ENCODE assay signal across 14 cellular contexts in the genomic region with DNA sequence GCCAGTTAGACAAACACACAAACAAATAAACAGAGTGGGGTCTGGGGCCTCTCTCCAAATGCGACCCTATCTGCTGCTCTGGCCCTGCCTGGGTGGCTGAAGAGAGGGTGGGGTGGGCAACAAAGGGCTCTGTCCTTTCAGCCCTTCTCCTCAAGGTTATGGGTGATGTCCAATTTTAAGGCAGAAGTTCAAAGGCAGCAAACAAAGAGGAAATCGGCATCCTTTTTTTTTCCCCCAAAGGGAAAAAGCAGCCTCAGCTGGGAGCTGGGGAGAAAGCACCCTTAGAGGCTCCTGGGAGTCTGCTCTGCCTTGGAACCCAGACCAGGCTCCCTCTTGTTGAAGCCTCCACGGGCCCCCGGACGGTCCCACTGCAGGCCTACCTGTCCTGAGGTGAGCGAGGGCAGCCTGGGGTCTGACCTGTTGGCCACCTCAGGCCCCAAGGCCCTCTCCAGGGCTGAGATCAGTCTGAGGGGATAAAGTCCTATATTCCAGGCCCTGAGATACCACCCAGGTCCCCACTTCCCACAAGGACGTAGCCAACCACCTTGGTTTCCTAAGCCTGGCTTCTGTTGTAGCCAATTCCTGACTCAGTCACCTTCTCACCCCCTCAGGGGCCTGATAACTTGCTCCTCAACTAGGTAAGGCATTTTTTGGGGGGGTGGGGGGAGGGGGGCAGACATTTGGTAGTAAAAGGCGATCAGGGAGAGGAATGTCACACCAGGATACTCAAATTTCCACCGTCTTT. TPM values are rescaled to one million over a fixed set of nuclear protein-coding genes. Genes with fewer than 3 reads are reported as not detected.
DNase-seq lines count a peak whose midpoint lies in the region; ATAC-seq and TF ChIP-seq lines count a peak whose summit lies in the region.
"Had no signal": no experiment of that assay in that cellular context is flagged by ENCODE, and none has a peak within 500 bp of the region (broad histone marks: within the 10 kb centered on the region; RNA-seq: fewer than 3 reads in every experiment).

No MANE protein-coding gene starts in this region.

- H3K4me3 ChIP-seq in muscle layer of colon (ENCODE audit: low read depth in 1 of 2, low read length in 2 of 2) = peak overlapping the region; percentile 1 to 74

- H3K4me3 Mint-ChIP-seq in activated B cell treated with CpG ODN at 0.5 μM for 24 hours = no peak overlapping the region
- peak overlapping the region; percentile 52 for H3K4me3 Mint-ChIP-seq in type B pancreatic cell
- H3K4me3 Mint-ChIP-seq: activated CD8-positive, alpha-beta T cell treated with anti-CD3 and anti-CD28 coated beads for 36 hours had no signal

- TF ChIP-seq CTCF in activated B cell treated with CpG ODN at 0.5 μM for 24 hours (IDR thresholded peaks at IDR 0.05) = no peak
- no peak for TF ChIP-seq CTCF in type B pancreatic cell (conservative IDR thresholded peaks at IDR 0.05)

- H3K36me3 Mint-ChIP-seq in activated B cell treated with CpG ODN at 0.5 μM for 24 hours (ENCODE audit: low read depth) (no peaks in the 10 kb centered on the region), type B pancreatic cell (no peaks in the 10 kb centered on the region)

- POLR2A ChIA-PET in activated B cell treated with CpG ODN at 0.5 μM for 24 hours (lab: Charles Lee) = interaction anchor here (0.6 kb wide), 1 partner anchor 38 kb away, joined by 4 read pairs; no protein-coding TSS in a partner anchor

- H3K4me1 Mint-ChIP-seq in activated B cell treated with CpG ODN at 0.5 μM for 24 hours (peaks cover 21% of the 10 kb centered on the region), type B pancreatic cell (ENCODE audit: unreplicated experiment) (peaks cover 10% of the 10 kb centered on the region)

- DNase-seq in activated effector memory CD4-positive, alpha-beta T cell treated with anti-CD3 and anti-CD28 coated beads, Interleukin-2, amount 50 U/mL, for 16 hours = peak; percentile 59
- DNase-seq in activated effector memory CD4-positive, alpha-beta T cell treated with Interleukin-2 at 50 U/mL for 16 hours = no peak
- DNase-seq in activated B cell treated with CpG ODN at 0.5 μM for 24 hours (peak; percentile 10), type B pancreatic cell (ENCODE audit: extremely low spot score, unreplicated experiment) (no peak), DMS79 treated with DMSO at 0.1 percent for 48 hours (lab: John Stamatoyannopoulos, UW) (no peak)

- H3K36me3 ChIP-seq in muscle layer of colon (ENCODE audit: insufficient read depth, low read length) = peaks cover 8% of the 10 kb centered on the region
- H3K36me3 ChIP-seq: heart left ventricle, thoracic aorta had no signal

- no peaks in the 10 kb centered on the region for H3K27me3 ChIP-seq in muscle layer of colon (ENCODE audit: control insufficient read depth in 1 of 2, insufficient read depth in 2 of 2, low read length in 2 of 2)

- H3K9me3 Mint-ChIP-seq in activated B cell treated with CpG ODN at 0.5 μM for 24 hours (no peaks in the 10 kb centered on the region), type B pancreatic cell (no peaks in the 10 kb centered on the region)
- H3K9me3 Mint-ChIP-seq: activated CD8-positive, alpha-beta T cell treated with anti-CD3 and anti-CD28 coated beads for 36 hours had no signal

- intact Hi-C loops in activated B cell treated with CpG ODN at 0.5 μM for 24 hours (cut with micrococcal nuclease) = no loop called here

- H3K27ac ChIP-seq in muscle layer of colon (ENCODE audit: low read depth, low read length) = peak overlapping the region; percentile 93
- H3K27ac ChIP-seq: thoracic aorta had no signal

- H3K27ac Mint-ChIP-seq in activated B cell treated with CpG ODN at 0.5 μM for 24 hours (no peak overlapping the region), type B pancreatic cell (no peak overlapping the region)
- H3K27ac Mint-ChIP-seq: activated CD8-positive, alpha-beta T cell treated with anti-CD3 and anti-CD28 coated beads for 36 hours had no signal

- CTCF ChIA-PET in activated B cell treated with CpG ODN at 0.5 μM for 24 hours (lab: Charles Lee) = interaction anchor here (1.2 to 2.0 kb wide), 4 partner anchors 9 to 1288 kb away, joined by 4 to 10 read pairs (median 7); no protein-coding TSS in a partner anchor

- peak overlapping the region; percentile 59 for H3K9ac ChIP-seq in muscle layer of colon (ENCODE audit: low read length)

- ATAC-seq in activated B cell treated with CpG ODN at 0.5 μM for 24 hours (ENCODE audit: low read depth) = no peak
- ATAC-seq in HG03520 (IDR thresholded peaks at IDR 0.05; ENCODE audit: unreplicated experiment) = no peak
- no peak for ATAC-seq in GM19455 (IDR thresholded peaks at IDR 0.05; ENCODE audit: unreplicated experiment)

- peaks cover 32% of the 10 kb centered on the region for H3K4me1 ChIP-seq in muscle layer of colon (ENCODE audit: insufficient read depth, low read length)

- H3K27me3 Mint-ChIP-seq in activated B cell treated with CpG ODN at 0.5 μM for 24 hours (peaks cover 69% of the 10 kb centered on the region), type B pancreatic cell (peaks cover 99% of the 10 kb centered on the region)

- H3K9me3 ChIP-seq in muscle layer of colon (ENCODE audit: low read length) = no peaks in the 10 kb centered on the region
- H3K9me3 ChIP-seq: heart left ventricle, thoracic aorta had no signal

RNA-seq across cellular contexts. Expression of a gene that starts 4.4 kb away (rescaled TPM):
- total RNA-seq in activated B cell treated with CpG ODN at 0.5 μM for 24 hours (not detected in 2 replicates), type B pancreatic cell (ENCODE audit: low replicate concordance) (1.2 TPM in 1 of 2 replicates, not detected in the other)
- total RNA-seq: heart left ventricle; lung microvascular endothelial cell; T-helper 1 cell treated with Interleukin-12 subunit alpha and Interleukin-12 subunit beta and Interleukin-4 antibody, amounts not matched to agents 30 ng/mL and 1 ng/mL, for 36 hours had no signal

RNA-seq across cellular contexts. Expression of a gene that starts 6.5 kb away (rescaled TPM):
- total RNA-seq in activated B cell treated with CpG ODN at 0.5 μM for 24 hours = 0.24 TPM in 1 of 2 replicates, not detected in the other
- total RNA-seq in type B pancreatic cell (ENCODE audit: low replicate concordance) = 0.29 and 4.9 TPM in 2 replicates
- total RNA-seq: activated CD8-positive, alpha-beta T cell treated with anti-CD3 and anti-CD28 coated beads for 36 hours; T-helper 1 cell treated with Interleukin-12 subunit alpha and Interleukin-12 subunit beta and Interleukin-4 antibody, amounts not matched to agents 30 ng/mL and 1 ng/mL, for 36 hours had no signal

RNA-seq across cellular contexts. Expression of a gene that starts 15.3 kb away (rescaled TPM):
- total RNA-seq in activated B cell treated with CpG ODN at 0.5 μM for 24 hours = not detected in 2 replicates
- 0.67 and 4.1 TPM in 2 replicates for total RNA-seq in type B pancreatic cell (ENCODE audit: low replicate concordance)
- total RNA-seq: activated CD8-positive, alpha-beta T cell treated with anti-CD3 and anti-CD28 coated beads for 36 hours; T-helper 1 cell treated with Interleukin-12 subunit alpha and Interleukin-12 subunit beta and Interleukin-4 antibody, amounts not matched to agents 30 ng/mL and 1 ng/mL, for 36 hours; thoracic aorta had no signal

RNA-seq across cellular contexts. Expression of a gene that starts 19.3 kb away (rescaled TPM):
- total RNA-seq in activated B cell treated with CpG ODN at 0.5 μM for 24 hours (not detected in 2 replicates), type B pancreatic cell (ENCODE audit: low replicate concordance) (0.75 and 1.5 TPM in 2 replicates)
- total RNA-seq: activated CD8-positive, alpha-beta T cell treated with anti-CD3 and anti-CD28 coated beads for 36 hours; aorta; heart left ventricle; lung microvascular endothelial cell; T-helper 1 cell treated with Interleukin-12 subunit alpha and Interleukin-12 subunit beta and Interleukin-4 antibody, amounts not matched to agents 30 ng/mL and 1 ng/mL, for 36 hours had no signal

RNA-seq across cellular contexts. Expression of a gene that starts 24.1 kb away (rescaled TPM):
- total RNA-seq in activated B cell treated with CpG ODN at 0.5 μM for 24 hours = not detected in 2 replicates
- total RNA-seq in type B pancreatic cell (ENCODE audit: low replicate concordance) = 3.2 and 6.2 TPM in 2 replicates
- total RNA-seq: activated CD8-positive, alpha-beta T cell treated with anti-CD3 and anti-CD28 coated beads for 36 hours; T-helper 1 cell treated with Interleukin-12 subunit alpha and Interleukin-12 subunit beta and Interleukin-4 antibody, amounts not matched to agents 30 ng/mL and 1 ng/mL, for 36 hours had no signal

Comparison
In these comparisons a context has a peak if more than half of its experiments do, and no peak if none do; other contexts are left out.
1. DNase-seq: peak in activated effector memory CD4-positive, alpha-beta T cell treated with anti-CD3 and anti-CD28 coated beads, Interleukin-2, amount 50 U/mL, for 16 hours (single experiment) and activated B cell treated with CpG ODN at 0.5 μM for 24 hours (single experiment); none in activated effector memory CD4-positive, alpha-beta T cell treated with Interleukin-2 at 50 U/mL for 16 hours (single experiment), type B pancreatic cell (single experiment) and DMS79 treated with DMSO at 0.1 percent for 48 hours (single experiment).